ENCODE assay signal across 19 cellular contexts in the genomic region with DNA sequence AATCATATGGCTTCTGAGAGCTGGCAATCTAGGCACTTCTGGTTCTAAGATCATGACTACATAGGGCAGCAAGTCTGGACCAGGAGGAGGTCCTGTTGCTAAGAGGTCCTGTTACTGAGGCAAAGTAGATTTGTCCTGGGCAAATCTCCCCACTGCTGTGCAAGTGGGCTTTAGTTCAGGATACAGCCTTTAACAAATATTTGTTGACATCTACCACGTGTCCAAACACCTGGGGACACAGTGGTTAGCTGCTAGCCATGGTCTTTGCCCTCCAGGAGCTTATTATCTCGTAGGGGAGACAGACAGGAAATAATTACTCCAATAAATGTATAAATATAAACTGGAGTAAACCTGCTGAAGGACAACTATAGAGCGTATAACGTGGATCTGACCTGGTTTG. TPM values are rescaled to one million over a fixed set of nuclear protein-coding genes. Genes with fewer than 3 reads are reported as not detected.
A peak's percentile ranks its signal among the peaks of the same experiment; 100 is the strongest.
DNase-seq lines count a peak whose midpoint lies in the region; ATAC-seq, FAIRE-seq and TF ChIP-seq lines count a peak whose summit lies in the region.
"Had no signal": no experiment of that assay in that cellular context is flagged by ENCODE, and none has a peak within 500 bp of the region (broad histone marks: within the 10 kb centered on the region; RNA-seq: fewer than 3 reads in every experiment).

No MANE protein-coding gene starts in this region.

- no peak for TF ChIP-seq CTCF in GM23338 (conservative IDR thresholded peaks at IDR 0.05; ENCODE audit: low read depth in 2 of 2)
- no peak for TF ChIP-seq CTCF in WTC11 (IDR thresholded peaks at IDR 0.05)
- TF ChIP-seq CTCF in kidney (IDR thresholded peaks at IDR 0.05; ENCODE audit: borderline replicate concordance, extremely low read depth, insufficient read depth) = no peak
- no peak for TF ChIP-seq CTCF in osteoblast (IDR thresholded peaks at IDR 0.05; ENCODE audit: extremely low read depth, low read depth, low read length)

- intact Hi-C loops in kidney (cut with DNase I) = no loop called here

- ATAC-seq in GM23338 (no peak), WTC11 (no peak), GM19035 (IDR thresholded peaks at IDR 0.05; ENCODE audit: unreplicated experiment) (no peak), GM18873 (IDR thresholded peaks at IDR 0.05; ENCODE audit: low FRiP score, unreplicated experiment) (no peak)
- ATAC-seq: activated T-cell treated with anti-CD3 and anti-CD28 coated beads, Interleukin-2, amount 50 U/mL, for 72 hours; heart right ventricle; K562; natural killer cell had no signal

- POLR2A ChIA-PET in WTC11 (lab: Charles Lee) = no interaction called here

- peaks cover 5% of the 10 kb centered on the region for H3K27me3 Mint-ChIP-seq in GM23338 (ENCODE audit: insufficient read depth, low read depth, poor library complexity)
- H3K27me3 Mint-ChIP-seq in WTC11 (ENCODE audit: low read depth) = no peaks in the 10 kb centered on the region
- H3K27me3 Mint-ChIP-seq: activated CD4-positive, alpha-beta memory T cell treated with anti-CD3 and anti-CD28 coated beads for 36 hours had no signal

- H3K27me3 ChIP-seq in GM23338 (ENCODE audit: insufficient read depth) (no peaks in the 10 kb centered on the region), rectal smooth muscle tissue (ENCODE audit: control insufficient read depth, insufficient read depth, low read length) (peaks cover 4% of the 10 kb centered on the region), osteoblast (ENCODE audit: insufficient read depth, low read length) (peaks cover 62% of the 10 kb centered on the region)
- H3K27me3 ChIP-seq: esophagus muscularis mucosa had no signal

- H3K4me3 Mint-ChIP-seq in GM23338 (peak overlapping the region; percentile 85), WTC11 (peak overlapping the region; percentile 84)
- H3K4me3 Mint-ChIP-seq: activated CD4-positive, alpha-beta memory T cell treated with anti-CD3 and anti-CD28 coated beads for 36 hours; activated T-cell treated with anti-CD3 and anti-CD28 coated beads, Interleukin-2, amount 50 U/mL, for 72 hours had no signal

- peak overlapping the region; percentile 94 for H3K27ac ChIP-seq in GM23338 (ENCODE audit: low read depth)
- H3K27ac ChIP-seq in kidney (ENCODE audit: low read depth in 2 of 2, low read length in 2 of 2) = peak overlapping the region; percentile 80 to 86
- H3K27ac ChIP-seq in rectal smooth muscle tissue (ENCODE audit: low read depth, low read length) = no peak overlapping the region
- H3K27ac ChIP-seq in osteoblast (ENCODE audit: low read depth, low read length) = no peak overlapping the region
- H3K27ac ChIP-seq: esophagus muscularis mucosa, heart right ventricle had no signal

- H4K20me1 ChIP-seq in GM23338 (replicated peaks; ENCODE audit: insufficient read depth) = peaks cover 7% of the 10 kb centered on the region; the same call in 1 of the 2 replicates
- H4K20me1 ChIP-seq in osteoblast (ENCODE audit: insufficient read depth, low read length) = no peaks in the 10 kb centered on the region

- H3K4me1 ChIP-seq in GM23338 (ENCODE audit: insufficient read depth) = peaks cover 49% of the 10 kb centered on the region
- H3K4me1 ChIP-seq in kidney (ENCODE audit: control insufficient read depth in 1 of 2, insufficient read depth in 1 of 2, low read depth in 1 of 2, low read length in 2 of 2) = peaks cover 17 to 36% of the 10 kb centered on the region in 2 donors
- H3K4me1 ChIP-seq in rectal smooth muscle tissue (ENCODE audit: control insufficient read depth, insufficient read depth, low read length) = peaks cover 6% of the 10 kb centered on the region
- H3K4me1 ChIP-seq in osteoblast (ENCODE audit: insufficient read depth, low read length) = peaks cover 10% of the 10 kb centered on the region

- H2AFZ ChIP-seq in GM23338 (no peak overlapping the region), osteoblast (ENCODE audit: low read length) (no peak overlapping the region)

- peaks cover 31% of the 10 kb centered on the region for H3F3A ChIP-seq in GM23338 (replicated peaks; ENCODE audit: low read depth)

- H3K79me2 ChIP-seq in GM23338 (replicated peaks; ENCODE audit: insufficient read depth) = peaks cover 44% of the 10 kb centered on the region
- no peaks in the 10 kb centered on the region for H3K79me2 ChIP-seq in osteoblast (ENCODE audit: insufficient read depth, low read length)

- H3K9me3 ChIP-seq in kidney (ENCODE audit: control insufficient read depth in 1 of 2, low read length in 2 of 2) = no peaks in the 10 kb centered on the region
- no peaks in the 10 kb centered on the region for H3K9me3 ChIP-seq in osteoblast (ENCODE audit: low read depth, low read length)
- H3K9me3 ChIP-seq: esophagus muscularis mucosa, heart right ventricle, SK-N-SH had no signal

- no peaks in the 10 kb centered on the region for H3K9me2 ChIP-seq in GM23338 (ENCODE audit: insufficient read depth)
- H3K9me2 ChIP-seq: SK-N-SH had no signal

- H3K36me3 Mint-ChIP-seq in GM23338 (ENCODE audit: low read depth) = peaks cover 22% of the 10 kb centered on the region
- H3K36me3 Mint-ChIP-seq in WTC11 = peaks cover 10% of the 10 kb centered on the region
- H3K36me3 Mint-ChIP-seq: activated CD4-positive, alpha-beta memory T cell treated with anti-CD3 and anti-CD28 coated beads for 36 hours; natural killer cell had no signal

- H3K4me1 Mint-ChIP-seq in GM23338 (peaks cover 40% of the 10 kb centered on the region), WTC11 (peaks cover 51% of the 10 kb centered on the region)

- no peak for FAIRE-seq in kidney (lab: Jason Lieb, UNC)

- CTCF ChIA-PET in WTC11 (lab: Charles Lee) = interaction anchor here (1.0 kb wide), 1 partner anchor 80 kb away, joined by 3 read pairs; no protein-coding TSS in a partner anchor

- no peak for DNase-seq in GM23338 (ENCODE audit: low spot score)
- no peak for DNase-seq in WTC11 (ENCODE audit: low spot score)
- no peak for DNase-seq in kidney
- no peak for DNase-seq in osteoblast (ENCODE audit: insufficient read length, low spot score, missing footprints)
- DNase-seq in NCI-H345 treated with DMSO at 0.1 percent for 48 hours (lab: John Stamatoyannopoulos, UW; ENCODE audit: unreplicated experiment) = no peak
- DNase-seq: activated CD4-positive, alpha-beta memory T cell treated with anti-CD3 and anti-CD28 coated beads for 36 hours; activated T-cell treated with anti-CD3 and anti-CD28 coated beads, Interleukin-2, amount 50 U/mL, for 72 hours; AML-193; DMS79; heart right ventricle; natural killer cell; NCI-H1105 treated with DMSO at 0.1 percent for 48 hours; NCI-H226; SK-N-SH had no signal

- H3K36me3 ChIP-seq in GM23338 (ENCODE audit: insufficient read depth) = peaks cover 2% of the 10 kb centered on the region
- peaks cover 0 to 4% of the 10 kb centered on the region in 2 donors for H3K36me3 ChIP-seq in kidney (ENCODE audit: control insufficient read depth in 1 of 2, insufficient read depth in 2 of 2, low read length in 2 of 2)
- no peaks in the 10 kb centered on the region for H3K36me3 ChIP-seq in rectal smooth muscle tissue (ENCODE audit: control insufficient read depth, insufficient read depth, low read length)
- H3K36me3 ChIP-seq in osteoblast (ENCODE audit: insufficient read depth, low read length) = no peaks in the 10 kb centered on the region
- H3K36me3 ChIP-seq: esophagus muscularis mucosa, heart right ventricle had no signal

- H3K4me2 ChIP-seq in GM23338 (peak overlapping the region; percentile 96), osteoblast (ENCODE audit: insufficient read depth, low read length) (no peak overlapping the region)
- H3K4me2 ChIP-seq: SK-N-SH had no signal

- H3K4me3 ChIP-seq in GM23338 (peak overlapping the region; percentile 91; the same call in 1 of the 2 replicates), kidney (ENCODE audit: low read length in 2 of 2) (peak overlapping the region in 1 of 2 donors; percentile 72), rectal smooth muscle tissue (ENCODE audit: low read length) (peak overlapping the region; percentile 6), osteoblast (ENCODE audit: insufficient read depth, low read length) (no peak overlapping the region)
- H3K4me3 ChIP-seq: esophagus muscularis mucosa, heart right ventricle, K562 had no signal

- peak overlapping the region; percentile 37 to 89 for H3K9ac ChIP-seq in kidney (ENCODE audit: low read length in 2 of 2)
- no peak overlapping the region for H3K9ac ChIP-seq in rectal smooth muscle tissue (ENCODE audit: low read length)
- H3K9ac ChIP-seq: SK-N-SH had no signal

- H3K9me3 Mint-ChIP-seq in GM23338 (no peaks in the 10 kb centered on the region), WTC11 (no peaks in the 10 kb centered on the region)
- H3K9me3 Mint-ChIP-seq: activated CD4-positive, alpha-beta memory T cell treated with anti-CD3 and anti-CD28 coated beads for 36 hours; activated T-cell treated with anti-CD3 and anti-CD28 coated beads, Interleukin-2, amount 50 U/mL, for 72 hours; natural killer cell had no signal

- H3K27ac Mint-ChIP-seq in GM23338 = peak overlapping the region; percentile 98
- peak overlapping the region; percentile 96 for H3K27ac Mint-ChIP-seq in WTC11
- H3K27ac Mint-ChIP-seq: activated CD4-positive, alpha-beta memory T cell treated with anti-CD3 and anti-CD28 coated beads for 36 hours; activated T-cell treated with anti-CD3 and anti-CD28 coated beads, Interleukin-2, amount 50 U/mL, for 72 hours; natural killer cell had no signal

TF ChIP-seq in GM23338, 12 proteins besides CTCF, POLR2A, EP300 and RAD21 (continues in another document):
- no peak for TF ChIP-seq POLR2AphosphoS5 (IDR thresholded peaks at IDR 0.05; ENCODE audit: low read depth)
- TF ChIP-seq JUNB (IDR thresholded peaks at IDR 0.05; ENCODE audit: unreplicated experiment) = no peak
- no peak for TF ChIP-seq ZNF331 (CRISPR knock-in tag; IDR thresholded peaks at IDR 0.05; ENCODE audit: low read depth)

TF ChIP-seq in WTC11, 78 proteins besides CTCF, POLR2A, EP300 and RAD21 (continues in another document):
- TF ChIP-seq ZNF671 (CRISPR knock-in tag; IDR thresholded peaks at IDR 0.05) = no peak

RNA-seq across cellular contexts. Expression of a gene that starts 3.2 kb away (rescaled TPM):
- total RNA-seq in GM23338 (2014; rRNA removed; shearing (Covaris generic)) = 37.0 and 46.1 TPM in 2 replicates
- 11.8 and 13.9 TPM in 2 replicates for polyA plus RNA-seq in GM23338 (2016; fragmentation: Nextera tagmentation; extraction: Ambion mirVana)
- 52.4 to 68.7 TPM (median 55.6 TPM) in 3 replicates for total RNA-seq in WTC11 (2021)
- 41.6 TPM for total RNA-seq in kidney
- 24.0 TPM for polyA plus RNA-seq in kidney (ENCODE audit: insufficient read depth, low read depth, low replicate concordance)
- total RNA-seq in osteoblast = not detected in 2 replicates

RNA-seq across cellular contexts. Expression of a gene that starts 25.7 kb away (rescaled TPM):
- total RNA-seq in GM23338 (2014; rRNA removed; shearing (Covaris generic)) = 10.4 and 11.9 TPM in 2 replicates
- polyA plus RNA-seq in GM23338 (2016; fragmentation: Nextera tagmentation; extraction: Ambion mirVana) = 5.6 and 6.0 TPM in 2 replicates
- 7.7 to 8.6 TPM (median 7.9 TPM) in 3 replicates for total RNA-seq in WTC11 (2021)
- 12.9 TPM for total RNA-seq in kidney
- polyA plus RNA-seq in kidney (ENCODE audit: insufficient read depth, low read depth, low replicate concordance) = 8.9 TPM
- 12.7 and 16.3 TPM in 2 replicates for total RNA-seq in osteoblast

RNA-seq across cellular contexts. Expression of a gene that starts 55.1 kb away (rescaled TPM):
- 65.1 and 72.5 TPM in 2 replicates for total RNA-seq in GM23338 (2014; rRNA removed; shearing (Covaris generic))
- polyA plus RNA-seq in GM23338 (2016; fragmentation: Nextera tagmentation; extraction: Ambion mirVana) = 34.7 and 47.0 TPM in 2 replicates
- total RNA-seq in WTC11 (2021) = 88.1 to 107 TPM (median 105 TPM) in 3 replicates
- total RNA-seq in kidney = 96.6 TPM
- 16.4 TPM for polyA plus RNA-seq in kidney (ENCODE audit: insufficient read depth, low read depth, low replicate concordance)
- total RNA-seq in osteoblast = 26.8 and 56.9 TPM in 2 replicates

Comparison
In these comparisons a context has a peak if more than half of its experiments do, and no peak if none do; other contexts are left out.
1. H3K27ac ChIP-seq: peak in GM23338 (single experiment) and kidney (2 of 2); none in rectal smooth muscle tissue (single experiment) and osteoblast (single experiment).
2. RNA of a gene that starts 3.2 kb away (total RNA-seq): 52.4 to 68.7 TPM in WTC11, 41.6 TPM in kidney (single experiment) and 37.0 to 46.1 TPM in GM23338; not detected in osteoblast; every median in the first group is over 10 times any median in the second.